Comparison of ENCODE assay signal across 21 cellular contexts in genomic region chr2:207823865-207824264, GRCh38.
"Had no signal": no experiment of that assay in that cellular context is flagged by ENCODE, and none has a peak within 500 bp of the region (broad histone marks: within the 10 kb centered on the region; RNA-seq: fewer than 3 reads in every experiment).

No MANE protein-coding gene starts in this region.

- H3K27me3 ChIP-seq: cardiac muscle cell, upper lobe of left lung had no signal

- H3K9ac ChIP-seq: parathyroid adenoma had no signal

- H3K9me3 ChIP-seq: thoracic aorta, upper lobe of left lung had no signal

- DNase-seq: activated B cell treated with CpG ODN at 0.5 μM for 24 hours; activated CD4-positive, alpha-beta T cell treated with anti-CD3 and anti-CD28 coated beads for 36 hours; activated CD4-positive, alpha-beta T cell treated with anti-CD3 and anti-CD28 coated beads, Interleukin-2, amount 50 U/mL, for 4 hours; activated CD8-positive, alpha-beta memory T cell treated with anti-CD3 and anti-CD28 coated beads, Interleukin-2, amount 50 U/mL, for 48 hours; activated naive CD4-positive, alpha-beta T cell treated with Interleukin-2 at 50 U/mL for 16 hours; activated T-cell treated with anti-CD3 and anti-CD28 coated beads, Interleukin-2, amount 50 U/mL, for 4 hours; erythroblast; foreskin melanocyte; hypothalamus; left cardiac atrium; nephron progenitor cell; nucleus accumbens; stimulated activated CD4-positive, alpha-beta T cell treated with anti-CD3 and anti-CD28 coated beads, Interleukin-2, amount 100 ng/mL, for 48 hours; stimulated activated CD8-positive, alpha-beta memory T cell treated with anti-CD3 and anti-CD28 coated beads, Interleukin-4, amount 100 ng/mL, for 48 hours; stimulated activated naive B cell treated with anti-CD40 and anti-IgM and Interleukin-4, amounts not matched to agents 10 μg/mL and 1 μg/mL and 100 μg/mL, for 72 hours; T1000; upper lobe of left lung had no signal

- H3K36me3 ChIP-seq: cardiac muscle cell, thoracic aorta had no signal

- ATAC-seq: activated CD4-positive, alpha-beta T cell treated with anti-CD3 and anti-CD28 coated beads for 36 hours; activated T-cell treated with anti-CD3 and anti-CD28 coated beads, Interleukin-2, amount 50 U/mL, for 4 hours; stimulated activated naive B cell treated with anti-CD40 and anti-IgM and Interleukin-4, amounts not matched to agents 10 μg/mL and 1 μg/mL and 100 μg/mL, for 72 hours had no signal

- H2AFZ ChIP-seq: parathyroid adenoma had no signal

- H3K4me1 ChIP-seq: parathyroid adenoma, upper lobe of left lung had no signal

- H3K27ac ChIP-seq: cardiac muscle cell, parathyroid adenoma, upper lobe of left lung had no signal

- H3K4me3 ChIP-seq: cardiac muscle cell, thoracic aorta, upper lobe of left lung had no signal

- FAIRE-seq: endometrium had no signal
